In the genomic region with DNA sequence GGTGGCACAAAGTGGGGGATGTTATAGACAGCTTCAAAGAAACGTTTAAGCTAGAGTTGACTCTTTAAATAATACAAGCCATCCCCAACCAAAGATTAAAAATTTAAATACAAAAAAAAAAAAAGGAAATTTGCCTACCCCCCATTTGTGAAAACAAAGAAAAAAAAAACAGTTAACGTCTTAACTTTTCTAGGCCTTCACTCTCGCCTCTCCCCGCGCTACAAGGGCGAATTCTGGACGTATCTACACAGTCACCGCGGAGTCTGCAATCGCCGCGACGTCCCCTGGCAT, we compare ENCODE assay signal across 8 cellular contexts. TPM values are rescaled to one million over a fixed set of nuclear protein-coding genes. Genes with fewer than 3 reads are reported as not detected.
A peak's percentile ranks its signal among the peaks of the same experiment; 100 is the strongest.
DNase-seq lines count a peak whose midpoint lies in the region; ATAC-seq and TF ChIP-seq lines count a peak whose summit lies in the region.

No MANE protein-coding gene starts in this region.

- ATAC-seq in gastroesophageal sphincter (peak; percentile 40), psoas muscle (peak; percentile 53 to 60 (median 57)), GM21390 (IDR thresholded peaks at IDR 0.05; ENCODE audit: unreplicated experiment) (no peak), GM21423 (IDR thresholded peaks at IDR 0.05; ENCODE audit: unreplicated experiment) (no peak)

- TF ChIP-seq POLR2A in gastroesophageal sphincter (IDR thresholded peaks at IDR 0.05), result no peak

- H3K9me3 ChIP-seq in ES-I3 (ENCODE audit: control insufficient read depth, insufficient read depth, low read length), result no peaks in the 10 kb centered on the region
- no peaks in the 10 kb centered on the region for H3K9me3 ChIP-seq in WERI-Rb-1 (ENCODE audit: severe bottlenecking)
- no peaks in the 10 kb centered on the region for H3K9me3 ChIP-seq in gastroesophageal sphincter
- no peaks in the 10 kb centered on the region for H3K9me3 ChIP-seq in psoas muscle

- H3K4me1 ChIP-seq in ES-I3 (ENCODE audit: insufficient read depth, low read length) (peaks cover 36% of the 10 kb centered on the region), gastroesophageal sphincter (peaks cover 0 to 54% (median 16%) of the 10 kb centered on the region in 3 donors), psoas muscle (peaks cover 53% of the 10 kb centered on the region)

- DNase-seq in WERI-Rb-1 (no peak), psoas muscle (no peak), NK-92 (lab: John Stamatoyannopoulos, UW; ENCODE audit: unreplicated experiment) (no peak), NCI-H69 (lab: John Stamatoyannopoulos, UW) (no peak)

- H3K4me3 ChIP-seq in WERI-Rb-1 (ENCODE audit: low read depth, low read length) (peak overlapping the region; percentile 73), gastroesophageal sphincter (peak overlapping the region; percentile 68 to 90), psoas muscle (peak overlapping the region; percentile 78)

- H3K27me3 ChIP-seq in WERI-Rb-1 (ENCODE audit: insufficient read depth, low read depth, severe bottlenecking) (no peaks in the 10 kb centered on the region), gastroesophageal sphincter (no peaks in the 10 kb centered on the region), psoas muscle (ENCODE audit: insufficient read depth in 3 of 3, low read length in 2 of 3) (no peaks in the 10 kb centered on the region)

- H3K36me3 ChIP-seq in ES-I3 (ENCODE audit: insufficient read depth, low read length), result no peaks in the 10 kb centered on the region
- H3K36me3 ChIP-seq in WERI-Rb-1, result peaks cover 8% of the 10 kb centered on the region
- no peaks in the 10 kb centered on the region for H3K36me3 ChIP-seq in gastroesophageal sphincter
- H3K36me3 ChIP-seq in psoas muscle (ENCODE audit: insufficient read depth in 1 of 2, low read depth in 1 of 2), result peaks cover 0 to 4% of the 10 kb centered on the region in 2 donors

- TF ChIP-seq EP300 in gastroesophageal sphincter (IDR thresholded peaks at IDR 0.05), result no peak

- TF ChIP-seq CTCF in WERI-Rb-1 (IDR thresholded peaks at IDR 0.05; ENCODE audit: low read depth, low read length) (no peak), gastroesophageal sphincter (IDR thresholded peaks at IDR 0.05) (no peak), psoas muscle (IDR thresholded peaks at IDR 0.05) (no peak)

- WGBS in gastroesophageal sphincter (ENCODE audit: low coverage in 1 of 2), 2 donors, result 6 to 9% methylated on average over 12 to 13 of the region's 13 CpGs
- WGBS in psoas muscle, 3 donors, result 2 to 4% (median 3%) methylated on average over 13 of the region's 13 CpGs

- H3K27ac ChIP-seq in WERI-Rb-1, result peak overlapping the region; percentile 51
- peak overlapping the region; percentile 84 to 99 (median 96) for H3K27ac ChIP-seq in gastroesophageal sphincter
- peak overlapping the region; percentile 92 for H3K27ac ChIP-seq in psoas muscle

- intact Hi-C loops in psoas muscle (cut with DNase I), result no loop called here

- peak overlapping the region; percentile 73 for H3K9ac ChIP-seq in ES-I3 (ENCODE audit: low read depth, low read length)

RNA-seq across cellular contexts. Expression of a gene that starts 0.5 kb away (rescaled TPM):
- total RNA-seq in gastroesophageal sphincter (100 to 1,000 TPM in 1 of 4 donors, 10 to 100 TPM in 3; 91.2 to 146 (median 94.3) TPM), psoas muscle (100 to 1,000 TPM; 187 to 254 (median 211) TPM)
- 100 to 1,000 TPM in 1 of 3 donors, 10 to 100 TPM in 2; 48.3 to 108 (median 76.1) TPM for polyA plus RNA-seq in psoas muscle

Comparison
In these comparisons a context has a peak if more than half of its experiments do, and no peak if none do; other contexts are left out.
1. ATAC-seq: peak in gastroesophageal sphincter (single experiment) and psoas muscle (4 of 4); none in GM21390 (single experiment) and GM21423 (single experiment).
2. Peak in every context shown above with its lines, with median percentiles within 50 percentile points of each other: H3K27ac ChIP-seq and H3K4me3 ChIP-seq.